ENCODE assay signal across 15 cellular contexts in genomic region chrX:110041980-110042379, GRCh38.
"Had no signal": no experiment of that assay in that cellular context is flagged by ENCODE, and none has a peak within 500 bp of the region (broad histone marks: within the 10 kb centered on the region; RNA-seq: fewer than 3 reads in every experiment).

No MANE protein-coding gene starts in this region.

- H3K27me3 Mint-ChIP-seq: activated naive CD8-positive, alpha-beta T cell had no signal

- DNase-seq: activated CD4-positive, alpha-beta T cell treated with anti-CD3 and anti-CD28 coated beads, Interleukin-2, amount 50 U/mL, for 4 hours; activated CD4-positive, CD25-positive, alpha-beta regulatory T cell treated with anti-CD3 and anti-CD28 coated beads, Interleukin-2, amount 50 U/mL, for 72 hours; activated effector memory CD4-positive, alpha-beta T cell treated with Interleukin-2 at 50 U/mL for 16 hours; activated T-cell treated with anti-CD3 and anti-CD28 coated beads, Interleukin-2, amount 50 U/mL, for 1 hour; esophagus squamous epithelium; immature natural killer cell; left cardiac atrium; ovary; stimulated activated CD4-positive, alpha-beta T cell treated with anti-CD3 and anti-CD28 coated beads, Interleukin-15, amount 100 ng/mL, for 24 hours; stimulated activated CD4-positive, alpha-beta T cell treated with anti-CD3 and anti-CD28 coated beads, Interleukin-4, amount 100 ng/mL, for 24 hours; stomach; thyroid gland; uterus had no signal

- H3K27ac Mint-ChIP-seq: activated naive CD8-positive, alpha-beta T cell; T-helper 2 cell treated with Interferon-gamma antibody and Interleukin-4, amounts not matched to agents 5 μg/mL and 100 μg/mL, for 36 hours had no signal

- ATAC-seq: left cardiac atrium had no signal

- H3K27ac ChIP-seq: esophagus squamous epithelium, ovary, stomach, thyroid gland, uterus had no signal

- H3K36me3 ChIP-seq: esophagus squamous epithelium, ovary, stomach, thyroid gland, uterus had no signal

- H3K4me3 ChIP-seq: esophagus squamous epithelium, ovary, stomach, thyroid gland, uterus had no signal

- H3K4me3 Mint-ChIP-seq: activated naive CD8-positive, alpha-beta T cell; T-helper 2 cell treated with Interferon-gamma antibody and Interleukin-4, amounts not matched to agents 5 μg/mL and 100 μg/mL, for 36 hours had no signal

- H3K9me3 ChIP-seq: esophagus squamous epithelium, ovary, stomach, thyroid gland, uterus had no signal

- H3K9me3 Mint-ChIP-seq: T-helper 2 cell treated with Interferon-gamma antibody and Interleukin-4, amounts not matched to agents 5 μg/mL and 100 μg/mL, for 36 hours had no signal

- H3K36me3 Mint-ChIP-seq: activated naive CD8-positive, alpha-beta T cell had no signal

- H3K27me3 ChIP-seq: esophagus squamous epithelium, ovary, thyroid gland, uterus had no signal

- H3K4me1 ChIP-seq: esophagus squamous epithelium, thyroid gland, uterus had no signal
